ENCODE assay signal across 12 cellular contexts in the genomic region with DNA sequence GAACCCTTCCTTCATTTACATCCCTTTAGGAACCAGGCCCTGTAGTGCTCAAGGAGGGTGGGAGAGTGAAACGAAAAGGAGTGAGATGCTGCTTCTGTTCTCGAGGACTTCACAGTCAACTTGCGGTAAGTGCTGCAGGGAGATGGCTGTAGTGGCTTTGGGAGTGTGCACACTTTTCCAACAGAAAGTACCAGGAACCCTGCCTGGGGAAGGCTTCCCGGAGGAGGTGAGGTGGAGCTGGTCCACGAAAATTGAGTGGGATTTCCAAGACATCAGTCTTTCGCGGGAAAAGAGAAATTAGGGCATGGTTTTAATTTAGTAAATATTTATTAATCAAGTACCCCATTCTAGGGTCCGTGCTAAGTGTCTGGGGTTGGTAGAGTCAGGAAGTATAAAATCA. TPM values are rescaled to one million over a fixed set of nuclear protein-coding genes. Genes with fewer than 3 reads are reported as not detected.
DNase-seq lines count a peak whose midpoint lies in the region; ATAC-seq and TF ChIP-seq lines count a peak whose summit lies in the region.
"Had no signal": no experiment of that assay in that cellular context is flagged by ENCODE, and none has a peak within 500 bp of the region (broad histone marks: within the 10 kb centered on the region; RNA-seq: fewer than 3 reads in every experiment).

No MANE protein-coding gene starts in this region.

- H3K9me3 ChIP-seq in SK-N-SH (no peaks in the 10 kb centered on the region), PC-9 (ENCODE audit: insufficient read depth, low read depth) (no peaks in the 10 kb centered on the region), endodermal cell (ENCODE audit: control insufficient read depth, low read length) (no peaks in the 10 kb centered on the region)

- intact Hi-C loops in PC-9 (cut with micrococcal nuclease; ENCODE audit: unreplicated experiment): loop anchor here (1.0 to 5.0 kb wide), 2 partner anchors 9 to 227 kb away; partner anchors contain the start of gene TRIM39

- H3K4me3 ChIP-seq in SK-N-SH (ENCODE audit: low read depth in 2 of 2, low read length in 1 of 2): no peak overlapping the region
- peak overlapping the region; percentile 55; the same call in 1 of the 2 replicates for H3K4me3 ChIP-seq in PC-9
- peak overlapping the region; percentile 76 for H3K4me3 ChIP-seq in endodermal cell (ENCODE audit: low read length)

- H3K27me3 ChIP-seq in SK-N-SH (ENCODE audit: insufficient read depth) (peaks cover 78% of the 10 kb centered on the region), PC-9 (ENCODE audit: insufficient read depth, low read depth) (no peaks in the 10 kb centered on the region), endodermal cell (ENCODE audit: control insufficient read depth, insufficient read depth, low read length, poor library complexity, severe bottlenecking) (peaks cover 84% of the 10 kb centered on the region)

- H4K20me1 ChIP-seq in SK-N-SH (ENCODE audit: insufficient read depth) (no peaks in the 10 kb centered on the region), PC-9 (ENCODE audit: insufficient read depth) (no peaks in the 10 kb centered on the region)

- H3K79me2 ChIP-seq in SK-N-SH (ENCODE audit: insufficient read depth): no peaks in the 10 kb centered on the region
- no peaks in the 10 kb centered on the region for H3K79me2 ChIP-seq in PC-9 (ENCODE audit: low read depth)

- H3K27ac Mint-ChIP-seq in endodermal cell (no peak overlapping the region), progenitor cell of endocrine pancreas (no peak overlapping the region)

- H3K4me1 Mint-ChIP-seq in endodermal cell: peaks cover 42% of the 10 kb centered on the region
- H3K4me1 Mint-ChIP-seq in progenitor cell of endocrine pancreas (ENCODE audit: low read depth): peaks cover 14% of the 10 kb centered on the region

- BruUV-seq in PC-9 (replicated peaks; lab: Mats Ljungman, UMichigan): TSS peak; percentile 54

- H3F3A ChIP-seq in SK-N-SH (replicated peaks; ENCODE audit: insufficient read depth) (peaks cover 6% of the 10 kb centered on the region), PC-9 (ENCODE audit: insufficient read depth, low read depth) (peaks cover 60% of the 10 kb centered on the region)

- H3K36me3 Mint-ChIP-seq in endodermal cell (ENCODE audit: low read depth): no peaks in the 10 kb centered on the region
- H3K36me3 Mint-ChIP-seq in progenitor cell of endocrine pancreas (ENCODE audit: insufficient read depth): no peaks in the 10 kb centered on the region

- 19% methylated on average over 8 of the region's 8 CpGs for WGBS in SK-N-SH (ENCODE audit: low lambda C conversion rate)
- 30 to 43% methylated on average over 3 to 7 of the region's 8 CpGs for WGBS in endodermal cell (ENCODE audit: insufficient coverage in 1 of 2, insufficient read length in 1 of 2), 2 experiments

- CTCF ChIA-PET in SK-N-SH (lab: Yijun Ruan, JAX): interaction anchor here (1.3 kb wide), 1 partner anchor 31 kb away, joined by 5 read pairs; no protein-coding TSS in a partner anchor
- CTCF ChIA-PET in PC-9 (lab: Charles Lee): no interaction called here

- H3K9me2 ChIP-seq in SK-N-SH (no peaks in the 10 kb centered on the region), PC-9 (ENCODE audit: insufficient read depth) (no peaks in the 10 kb centered on the region)

- no peaks in the 10 kb centered on the region for H3K36me3 ChIP-seq in SK-N-SH (replicated peaks in 1 of 2; ENCODE audit: control insufficient read depth in 1 of 2, insufficient read depth in 2 of 2, low read length in 1 of 2)
- no peaks in the 10 kb centered on the region for H3K36me3 ChIP-seq in PC-9 (ENCODE audit: low read depth)
- H3K36me3 ChIP-seq in endodermal cell (ENCODE audit: control insufficient read depth, insufficient read depth, low read length): no peaks in the 10 kb centered on the region

- POLR2A ChIA-PET in SK-N-SH (lab: Yijun Ruan, JAX): no interaction called here
- POLR2A ChIA-PET in PC-9 (lab: Charles Lee; ENCODE audit: unreplicated experiment): interaction anchor here (0.6 kb wide), 1 partner anchor 257 kb away, joined by 3 read pairs; no protein-coding TSS in a partner anchor

- no peak for TF ChIP-seq CTCF in SK-N-SH (IDR thresholded peaks at IDR 0.05)
- no peak for TF ChIP-seq CTCF in PC-9 (conservative IDR thresholded peaks at IDR 0.05)
- TF ChIP-seq CTCF in endodermal cell (conservative IDR thresholded peaks at IDR 0.05): no peak
- no peak for TF ChIP-seq CTCF in progenitor cell of endocrine pancreas (IDR thresholded peaks at IDR 0.05; ENCODE audit: unreplicated experiment)

- H3K9me3 Mint-ChIP-seq in endodermal cell (no peaks in the 10 kb centered on the region), progenitor cell of endocrine pancreas (ENCODE audit: low read depth) (no peaks in the 10 kb centered on the region)

- H2AFZ ChIP-seq in SK-N-SH (ENCODE audit: low read depth): no peak overlapping the region
- H2AFZ ChIP-seq in PC-9: peak overlapping the region; percentile 73

- H3K4me1 ChIP-seq in SK-N-SH (ENCODE audit: control insufficient read depth in 1 of 2, insufficient read depth in 2 of 2, low read depth in 1 of 2, low read length in 1 of 2) (peaks cover 5 to 11% of the 10 kb centered on the region in 2 experiments; a peak in 2 of 4 replicates), PC-9 (replicated peaks; ENCODE audit: insufficient read depth) (peaks cover 75% of the 10 kb centered on the region), endodermal cell (ENCODE audit: control insufficient read depth, insufficient read depth, low read length) (no peaks in the 10 kb centered on the region)

- no peak overlapping the region for H3K9ac ChIP-seq in SK-N-SH
- no peak overlapping the region for H3K9ac ChIP-seq in endodermal cell (ENCODE audit: extremely low read depth, low read length, poor library complexity, severe bottlenecking)

- no peak for ATAC-seq in SK-N-SH treated with all-trans-retinoic acid at 6 μM for 48 hours
- ATAC-seq in GM21737 (IDR thresholded peaks at IDR 0.05; ENCODE audit: unreplicated experiment): no peak

- H3K4me2 ChIP-seq in SK-N-SH: peak overlapping the region; percentile 60
- peak overlapping the region; percentile 87 for H3K4me2 ChIP-seq in PC-9

- H3K4me3 Mint-ChIP-seq in endodermal cell (peak overlapping the region; percentile 57), progenitor cell of endocrine pancreas (ENCODE audit: low read depth) (peak overlapping the region; percentile 51)

- H3K27ac ChIP-seq in SK-N-SH (ENCODE audit: low read depth in 2 of 2, low read length in 1 of 2) (no peak overlapping the region), PC-9 (peak overlapping the region; percentile 43; the same call in 1 of the 2 replicates), endodermal cell (ENCODE audit: low read depth, low read length) (no peak overlapping the region)

- no peak for TF ChIP-seq EP300 in SK-N-SH (IDR thresholded peaks at IDR 0.05; ENCODE audit: borderline replicate concordance in 1 of 2, low read depth in 1 of 2, low read length in 1 of 2)

- DNase-seq in SK-N-SH (no peak), PC-9 (no peak), endodermal cell (no peak), progenitor cell of endocrine pancreas (ENCODE audit: low spot score, unreplicated experiment) (no peak), COR-L47 (lab: John Stamatoyannopoulos, UW) (no peak)
- DNase-seq in NK-92 treated with Interleukin-12 subunit alpha and Interleukin-12 subunit beta, amount 100 ng/mL, for 24 hours (lab: John Stamatoyannopoulos, UW): no peak
- DNase-seq: NCI-H187, OCI-M1 had no signal

- no peak for TF ChIP-seq RAD21 in SK-N-SH (IDR thresholded peaks at IDR 0.05; ENCODE audit: low read length)

- H3K27me3 Mint-ChIP-seq in endodermal cell (ENCODE audit: insufficient read depth) (peaks cover 95% of the 10 kb centered on the region), progenitor cell of endocrine pancreas (peaks cover 84% of the 10 kb centered on the region)

TF ChIP-seq in SK-N-SH treated with all-trans-retinoic acid at 6 μM for 48 hours, 23 proteins besides CTCF, POLR2A, EP300 and RAD21 (continues in another document):
- TF ChIP-seq GLIS3 (CRISPR knock-in tag; IDR thresholded peaks at IDR 0.05) (no peak), ZFP3 (CRISPR knock-in tag; IDR thresholded peaks at IDR 0.05) (no peak)

RNA-seq across cellular contexts. Expression of gene TRIM31, which starts 12.7 kb away (rescaled TPM):
- not detected in 2 replicates for polyA plus RNA-seq in SK-N-SH (2012; rRNA removed)
- polyA plus RNA-seq in SK-N-SH (2012; cell fraction: cytosol; rRNA removed): not detected in 2 replicates
- not detected in 2 replicates for polyA plus RNA-seq in SK-N-SH (2012; cell fraction: nucleus; rRNA removed)
- total RNA-seq in PC-9 (2021) (not detected in 2 replicates), endodermal cell (not detected), progenitor cell of endocrine pancreas (not detected in 2 replicates)
- not detected for polyA plus RNA-seq in endodermal cell (2013, experiment 1 of 2)
- not detected for polyA plus RNA-seq in endodermal cell (2013, experiment 2 of 2)
- total RNA-seq: temporal lobe had no signal

RNA-seq across cellular contexts. Expression of gene RNF39, which starts 24.6 kb away (rescaled TPM):
- not detected in 2 replicates for polyA plus RNA-seq in SK-N-SH (2012; rRNA removed)
- not detected in 2 replicates for polyA plus RNA-seq in SK-N-SH (2012; cell fraction: cytosol; rRNA removed)
- polyA plus RNA-seq in SK-N-SH (2012; cell fraction: nucleus; rRNA removed): 0.02 TPM in 1 of 2 replicates, not detected in the other
- 7.3 and 7.5 TPM in 2 replicates for total RNA-seq in PC-9 (2021)
- total RNA-seq in endodermal cell: under 1 TPM in 1 of 2 donors, not detected in 1; 0.15 TPM
- not detected for polyA plus RNA-seq in endodermal cell (2013, experiment 1 of 2)
- polyA plus RNA-seq in endodermal cell (2013, experiment 2 of 2): not detected
- not detected in 2 replicates for total RNA-seq in progenitor cell of endocrine pancreas
- total RNA-seq: temporal lobe had no signal

RNA-seq across cellular contexts. Expression of gene PPP1R11, which starts 33.2 kb away (rescaled TPM):
- 46.8 and 52.8 TPM in 2 replicates for polyA plus RNA-seq in SK-N-SH (2012; rRNA removed)
- polyA plus RNA-seq in SK-N-SH (2012; cell fraction: cytosol; rRNA removed): 48.0 and 48.5 TPM in 2 replicates
- polyA plus RNA-seq in SK-N-SH (2012; cell fraction: nucleus; rRNA removed): 26.3 and 37.4 TPM in 2 replicates
- total RNA-seq in PC-9 (2021): 48.3 and 49.3 TPM in 2 replicates
- 10 to 100 TPM; 32.4 to 35.2 TPM for total RNA-seq in endodermal cell
- 52.7 TPM for polyA plus RNA-seq in endodermal cell (2013, experiment 1 of 2)
- polyA plus RNA-seq in endodermal cell (2013, experiment 2 of 2): 47.4 TPM
- 45.1 and 48.4 TPM in 2 replicates for total RNA-seq in progenitor cell of endocrine pancreas

RNA-seq across cellular contexts. Expression of gene TRIM40, which starts 35.8 kb away (rescaled TPM):
- polyA plus RNA-seq in SK-N-SH (2012; rRNA removed): not detected in 2 replicates
- polyA plus RNA-seq in SK-N-SH (2012; cell fraction: cytosol; rRNA removed): not detected in 2 replicates
- polyA plus RNA-seq in SK-N-SH (2012; cell fraction: nucleus; rRNA removed): not detected in 2 replicates
- total RNA-seq in PC-9 (2021) (not detected in 2 replicates), endodermal cell (not detected), progenitor cell of endocrine pancreas (not detected in 2 replicates)
- not detected for polyA plus RNA-seq in endodermal cell (2013, experiment 1 of 2)
- polyA plus RNA-seq in endodermal cell (2013, experiment 2 of 2): not detected
- total RNA-seq: temporal lobe had no signal
- polyA plus RNA-seq: adipose tissue had no signal

RNA-seq across cellular contexts. Expression of gene POLR1H, which starts 39.1 kb away (rescaled TPM):
- 30.0 and 40.6 TPM in 2 replicates for polyA plus RNA-seq in SK-N-SH (2012; rRNA removed)
- 28.9 and 34.9 TPM in 2 replicates for polyA plus RNA-seq in SK-N-SH (2012; cell fraction: cytosol; rRNA removed)
- polyA plus RNA-seq in SK-N-SH (2012; cell fraction: nucleus; rRNA removed): 25.1 and 27.9 TPM in 2 replicates
- total RNA-seq in PC-9 (2021) (33.3 and 37.6 TPM in 2 replicates), endodermal cell (10 to 100 TPM; 23.0 to 27.2 TPM), progenitor cell of endocrine pancreas (23.0 and 27.3 TPM in 2 replicates)
- polyA plus RNA-seq in endodermal cell (2013, experiment 1 of 2): 45.5 TPM
- 40.4 TPM for polyA plus RNA-seq in endodermal cell (2013, experiment 2 of 2)

Comparison
In these comparisons a context has a peak if more than half of its experiments do, and no peak if none do; other contexts are left out.
1. H3K4me3 ChIP-seq: peak in PC-9 (single experiment) and endodermal cell (single experiment); none in SK-N-SH (0 of 2).